In the genomic region with DNA sequence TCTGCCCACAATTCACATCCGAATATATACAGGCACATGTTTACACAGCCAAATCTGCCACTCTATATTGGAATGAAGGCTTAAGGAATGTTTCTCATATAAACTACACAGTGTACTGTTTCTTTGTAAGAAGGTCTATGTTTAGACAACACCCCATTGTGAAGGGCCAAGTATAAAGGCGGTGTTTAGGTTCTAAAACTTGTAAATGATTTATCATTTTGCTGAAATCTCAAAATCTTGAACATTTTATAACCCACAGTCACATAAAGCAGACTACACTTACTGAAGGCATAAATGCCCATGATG, we compare ENCODE assay signal across 9 cellular contexts.
DNase-seq lines count a peak whose midpoint lies in the region; ATAC-seq, FAIRE-seq and TF ChIP-seq lines count a peak whose summit lies in the region.
"Had no signal": no experiment of that assay in that cellular context is flagged by ENCODE, and none has a peak within 500 bp of the region (broad histone marks: within the 10 kb centered on the region; RNA-seq: fewer than 3 reads in every experiment).

No MANE protein-coding gene starts in this region.

- peak overlapping the region; percentile 68 to 97 (median 91) for H3K27ac ChIP-seq in dorsolateral prefrontal cortex

- H3K27me3 Mint-ChIP-seq in natural killer cell (ENCODE audit: low read depth in 2 of 2): peaks cover 21 to 29% of the 10 kb centered on the region in 2 donors

- ATAC-seq in natural killer cell: no peak
- ATAC-seq in HG03469 (IDR thresholded peaks at IDR 0.05; ENCODE audit: unreplicated experiment): no peak
- no peak for ATAC-seq in GM18858 (IDR thresholded peaks at IDR 0.05; ENCODE audit: unreplicated experiment)
- ATAC-seq in esophagus mucosa: no peak

- TF ChIP-seq CTCF in dorsolateral prefrontal cortex (IDR thresholded peaks at IDR 0.05 in 54 of 56, conservative IDR thresholded peaks at IDR 0.05 in 2 of 56; ENCODE audit: low read depth in 1 of 56, partially characterized antibody in 56 of 56): no peak
- TF ChIP-seq CTCF in natural killer cell (IDR thresholded peaks at IDR 0.05): no peak

- no peaks in the 10 kb centered on the region for H3K9me3 Mint-ChIP-seq in natural killer cell
- H3K9me3 Mint-ChIP-seq: activated naive CD4-positive, alpha-beta T cell treated with anti-CD3 and anti-CD28 coated beads, Interleukin-2, amount 10 ng/mL, durations not matched to agents 7 days and 5 days had no signal

- intact Hi-C loops in dorsolateral prefrontal cortex (cut with DNase I): loop anchor here (2.0 to 10.0 kb wide), 3 partner anchors 92 to 258 kb away; a partner anchor contains a TSS
- intact Hi-C loops in natural killer cell (cut with micrococcal nuclease): loop anchor here (5.0 kb wide), 1 partner anchor 95 kb away; a partner anchor contains a TSS

- DNase-seq in NCI-H526 (lab: John Stamatoyannopoulos, UW) (peak; percentile 71 to 83), dorsolateral prefrontal cortex (no peak), natural killer cell (no peak), AG20443 (ENCODE audit: low spot score) (no peak)
- DNase-seq: activated naive CD4-positive, alpha-beta T cell treated with anti-CD3 and anti-CD28 coated beads, Interleukin-2, amount 10 ng/mL, durations not matched to agents 7 days and 5 days had no signal

- H3K4me3 ChIP-seq in dorsolateral prefrontal cortex: peak overlapping the region in 53 of 59 donors; percentile 51 to 94 (median 71)

- no peaks in the 10 kb centered on the region for H3K27me3 ChIP-seq in dorsolateral prefrontal cortex

- H3K36me3 Mint-ChIP-seq in natural killer cell: no peaks in the 10 kb centered on the region
- H3K36me3 Mint-ChIP-seq: activated naive CD4-positive, alpha-beta T cell treated with anti-CD3 and anti-CD28 coated beads, Interleukin-2, amount 10 ng/mL, durations not matched to agents 7 days and 5 days had no signal

- peak; percentile 79 for FAIRE-seq in A204.1 (lab: Jason Lieb, UNC)

- no peak overlapping the region for H3K27ac Mint-ChIP-seq in natural killer cell
- H3K27ac Mint-ChIP-seq: activated naive CD4-positive, alpha-beta T cell treated with anti-CD3 and anti-CD28 coated beads, Interleukin-2, amount 10 ng/mL, durations not matched to agents 7 days and 5 days had no signal

- peak overlapping the region; percentile 89 for H3K4me3 Mint-ChIP-seq in natural killer cell
- H3K4me3 Mint-ChIP-seq: activated naive CD4-positive, alpha-beta T cell treated with anti-CD3 and anti-CD28 coated beads, Interleukin-2, amount 10 ng/mL, durations not matched to agents 7 days and 5 days had no signal

- H3K4me1 Mint-ChIP-seq in natural killer cell: peaks cover 29 to 37% of the 10 kb centered on the region in 2 donors

Comparison
In these comparisons a context has a peak if more than half of its experiments do, and no peak if none do; other contexts are left out.
1. DNase-seq: peak in NCI-H526 (2 of 2); none in dorsolateral prefrontal cortex (0 of 10), natural killer cell (single experiment) and AG20443 (single experiment).